ENCODE assay signal across 10 cellular contexts in the genomic region with DNA sequence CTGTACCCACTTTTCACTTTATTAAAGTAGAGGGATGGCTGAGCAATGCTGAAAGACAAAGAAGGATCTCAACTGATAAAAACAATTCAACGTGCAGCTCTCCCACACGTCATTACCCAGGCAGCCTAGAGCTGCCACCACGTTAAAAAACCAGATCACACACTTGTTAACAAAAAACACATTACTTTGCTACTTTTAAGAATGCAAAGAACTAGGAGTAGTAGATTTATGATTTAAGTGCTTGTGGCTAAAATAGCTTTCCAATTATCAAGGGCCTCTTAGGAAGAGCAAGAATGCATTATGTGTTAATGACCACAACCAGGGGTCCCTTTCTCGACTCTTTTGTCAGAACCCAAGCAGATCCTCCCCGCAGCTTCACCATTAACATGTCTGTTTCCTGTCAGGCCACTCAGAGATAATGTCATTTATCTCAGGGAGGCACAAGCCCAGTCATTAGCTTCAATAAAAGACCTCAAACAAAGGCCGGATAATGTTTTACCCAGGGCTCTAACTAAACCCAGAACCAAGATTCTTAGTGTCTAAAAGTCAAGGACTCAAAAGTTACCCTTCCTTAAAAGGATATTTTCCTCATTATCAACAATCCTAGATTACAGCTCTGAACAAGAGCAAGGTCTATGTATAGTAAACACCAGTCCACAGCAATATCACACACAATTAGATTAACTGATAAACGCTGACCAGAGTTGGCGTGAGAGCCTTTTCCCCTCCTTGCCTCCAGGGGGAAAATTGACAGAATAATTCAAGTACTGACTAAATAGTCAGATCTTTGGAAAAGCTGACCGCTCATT. TPM values are rescaled to one million over a fixed set of nuclear protein-coding genes. Genes with fewer than 3 reads are reported as not detected.
DNase-seq lines count a peak whose midpoint lies in the region; ATAC-seq and TF ChIP-seq lines count a peak whose summit lies in the region.
"Had no signal": no experiment of that assay in that cellular context is flagged by ENCODE, and none has a peak within 500 bp of the region (broad histone marks: within the 10 kb centered on the region; RNA-seq: fewer than 3 reads in every experiment).

No MANE protein-coding gene starts in this region.

- H3K27me3 Mint-ChIP-seq in chondrocyte (ENCODE audit: low read depth) = no peaks in the 10 kb centered on the region
- peaks cover 0 to 12% (median 0%) of the 10 kb centered on the region in 3 donors for H3K27me3 Mint-ChIP-seq in naive B cell

- H3K4me1 Mint-ChIP-seq in chondrocyte (ENCODE audit: low read depth) (no peaks in the 10 kb centered on the region), naive B cell (peaks cover 35 to 60% (median 50%) of the 10 kb centered on the region in 3 donors)

- ATAC-seq in naive B cell (ENCODE audit: low read depth in 2 of 2) = no peak
- no peak for ATAC-seq in GM18858 (IDR thresholded peaks at IDR 0.05; ENCODE audit: unreplicated experiment)
- no peak for ATAC-seq in GM19351 (IDR thresholded peaks at IDR 0.05; ENCODE audit: unreplicated experiment)
- ATAC-seq in HG03354 (IDR thresholded peaks at IDR 0.05; ENCODE audit: poor library complexity, severe bottlenecking, unreplicated experiment) = no peak

- H3K27ac Mint-ChIP-seq in chondrocyte (ENCODE audit: unreplicated experiment) = peak overlapping the region; percentile 58
- peak overlapping the region in 1 of 6 donors; percentile 35 for H3K27ac Mint-ChIP-seq in naive B cell

- H3K79me2 ChIP-seq in DOHH2 (ENCODE audit: control insufficient read depth, low read length) = peaks cover 95% of the 10 kb centered on the region

- H4K20me1 ChIP-seq in DOHH2 (ENCODE audit: control insufficient read depth, insufficient read depth, low read depth, low read length) = no peaks in the 10 kb centered on the region

- no peaks in the 10 kb centered on the region for H3K36me3 Mint-ChIP-seq in chondrocyte (ENCODE audit: low read depth)
- H3K36me3 Mint-ChIP-seq in naive B cell = peaks cover 0 to 4% of the 10 kb centered on the region in 2 donors

- DNase-seq in NCI-H1930 (lab: John Stamatoyannopoulos, UW) (peak; percentile 76), chondrocyte (ENCODE audit: low spot score) (no peak), naive B cell (no peak)
- DNase-seq in stimulated activated CD4-positive, alpha-beta T cell treated with anti-CD3 and anti-CD28 coated beads, Interleukin-1b, Interleukin-23, amount 100 ng/mL, for 48 hours = no peak
- DNase-seq: DND-41 had no signal

- peaks cover 98% of the 10 kb centered on the region for H3K4me1 ChIP-seq in DOHH2 (ENCODE audit: control insufficient read depth, low read length)

- peak overlapping the region; percentile 98 for H3K27ac ChIP-seq in DOHH2 (ENCODE audit: low read depth, low read length)

- H3K4me3 Mint-ChIP-seq in chondrocyte (ENCODE audit: unreplicated experiment) (peak overlapping the region; percentile 34), naive B cell (peak overlapping the region in 5 of 8 donors; percentile 7 to 50 (median 20))
- H3K4me3 Mint-ChIP-seq: brain had no signal

- TF ChIP-seq CTCF in DOHH2 (IDR thresholded peaks at IDR 0.05; ENCODE audit: low read depth, low read length, poor library complexity, severe bottlenecking) (peak; percentile 42), chondrocyte (IDR thresholded peaks at IDR 0.05) (peak; percentile 66)

- H3K4me2 ChIP-seq in DOHH2 (ENCODE audit: low read length) = peak overlapping the region; percentile 75

- H3K9me3 ChIP-seq in DOHH2 (ENCODE audit: control insufficient read depth, insufficient read depth, low read length) = no peaks in the 10 kb centered on the region

- no peaks in the 10 kb centered on the region for H3K9me2 ChIP-seq in DOHH2 (replicated peaks; ENCODE audit: control insufficient read depth, low read length)

- peaks cover 9% of the 10 kb centered on the region; the same call in 1 of the 2 replicates for H3K36me3 ChIP-seq in DOHH2 (ENCODE audit: control insufficient read depth, low read length)

- H3K4me3 ChIP-seq in DOHH2 (ENCODE audit: low read length) = peak overlapping the region; percentile 77

- H3F3A ChIP-seq in DOHH2 (ENCODE audit: control insufficient read depth, insufficient read depth) = peaks cover 40% of the 10 kb centered on the region

- H3K9me3 Mint-ChIP-seq in chondrocyte (ENCODE audit: low read depth) = no peaks in the 10 kb centered on the region
- peaks cover 0 to 6% (median 3%) of the 10 kb centered on the region in 7 donors for H3K9me3 Mint-ChIP-seq in naive B cell
- H3K9me3 Mint-ChIP-seq: brain had no signal

- no peaks in the 10 kb centered on the region for H3K27me3 ChIP-seq in DOHH2 (ENCODE audit: control insufficient read depth, low read length)

RNA-seq across cellular contexts. Expression of gene ZNF608, which starts 7.5 kb away (rescaled TPM):
- 20.7 to 36.3 TPM (median 23.8 TPM) in 3 replicates for total RNA-seq in chondrocyte
- 1 to 10 TPM; 3.7 to 8.7 (median 6.0) TPM for polyA plus RNA-seq in naive B cell (ENCODE audit: low read depth in 6 of 6)

Comparison
In these comparisons a context has a peak if more than half of its experiments do, and no peak if none do; other contexts are left out.
1. DNase-seq: peak in NCI-H1930 (2 of 2); none in chondrocyte (single experiment), naive B cell (single experiment) and stimulated activated CD4-positive, alpha-beta T cell treated with anti-CD3 and anti-CD28 coated beads, Interleukin-1b, Interleukin-23, amount 100 ng/mL, for 48 hours (single experiment).